Comparison of ENCODE assay signal across 27 cellular contexts in the genomic region with DNA sequence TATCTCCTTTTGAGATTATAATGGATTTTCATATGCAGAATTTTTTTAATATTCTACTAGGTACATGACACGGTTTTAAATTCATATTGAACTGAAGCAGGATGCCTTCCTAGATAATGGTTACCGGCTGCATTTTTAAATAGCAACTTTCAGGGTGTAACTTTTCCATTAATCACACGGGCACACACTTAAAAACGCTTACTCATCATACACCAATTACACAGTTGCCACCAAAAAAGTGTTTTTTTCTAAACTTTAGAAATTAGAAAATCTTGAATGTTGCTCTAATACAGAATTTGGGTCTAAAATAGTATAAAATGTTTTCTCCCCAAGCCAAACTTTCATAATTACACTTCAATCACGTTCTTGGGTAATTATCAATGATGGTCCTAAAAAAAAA.
"Had no signal": no experiment of that assay in that cellular context is flagged by ENCODE, and none has a peak within 500 bp of the region (broad histone marks: within the 10 kb centered on the region; RNA-seq: fewer than 3 reads in every experiment).

No MANE protein-coding gene starts in this region.

- ATAC-seq: effector memory CD8-positive, alpha-beta T cell; esophagus mucosa; foreskin keratinocyte; gastrocnemius medialis; heart right ventricle; left cardiac atrium; left lung; left ventricle myocardium superior; mucosa of descending colon had no signal

- H3K9me3 Mint-ChIP-seq: dendritic cell treated with granulocyte-macrophage colony-stimulating factor and Interleukin-4, amounts not matched to agents 40 ng/mL and 50 ng/mL, for 4 days; effector memory CD8-positive, alpha-beta T cell; endodermal cell; mesothelial cell of epicardium; naive B cell had no signal

- H3K4me3 ChIP-seq: colonic mucosa, esophagus squamous epithelium, gastrocnemius medialis, heart right ventricle, left lung, lower lobe of right lung, mucosa of descending colon had no signal

- H3K4me1 Mint-ChIP-seq: endodermal cell, naive B cell had no signal

- H3K36me3 ChIP-seq: colonic mucosa, esophagus squamous epithelium, gastrocnemius medialis, heart right ventricle, left lung, lower lobe of right lung had no signal

- H3K9me3 ChIP-seq: colonic mucosa, esophagus squamous epithelium, gastrocnemius medialis, heart right ventricle, left lung, lower lobe of right lung, mucosa of descending colon had no signal

- H3K36me3 Mint-ChIP-seq: mesothelial cell of epicardium, naive B cell had no signal

- H3K27ac ChIP-seq: colonic mucosa, epithelial cell of prostate, esophagus squamous epithelium, foreskin keratinocyte, gastrocnemius medialis, heart right ventricle, left lung, lower lobe of right lung had no signal

- H3K4me3 Mint-ChIP-seq: dendritic cell treated with granulocyte-macrophage colony-stimulating factor and Interleukin-4, amounts not matched to agents 40 ng/mL and 50 ng/mL, for 4 days; effector memory CD8-positive, alpha-beta T cell; endodermal cell; mesothelial cell of epicardium had no signal

- DNase-seq: colonic mucosa; cortex of kidney; effector CD8-positive, alpha-beta T cell; effector memory CD8-positive, alpha-beta T cell; endodermal cell; erythroblast; esophagus squamous epithelium; foreskin keratinocyte; gastrocnemius medialis; glutamatergic neuron; head of caudate nucleus; heart right ventricle; hippocampal formation; left cardiac atrium; left lung; left ventricle myocardium superior; lower lobe of right lung; mesenchymal stem cell; mucosa of descending colon; naive B cell had no signal

- H3K27me3 ChIP-seq: colonic mucosa, esophagus squamous epithelium, foreskin keratinocyte, gastrocnemius medialis, left lung had no signal

- H3K4me1 ChIP-seq: colonic mucosa, foreskin keratinocyte, gastrocnemius medialis, heart right ventricle, left lung, lower lobe of right lung had no signal

- FAIRE-seq: endometrium, islet of Langerhans, keratinocyte had no signal

- H3K27ac Mint-ChIP-seq: dendritic cell treated with granulocyte-macrophage colony-stimulating factor and Interleukin-4, amounts not matched to agents 40 ng/mL and 50 ng/mL, for 4 days; effector memory CD8-positive, alpha-beta T cell; endodermal cell; mesothelial cell of epicardium; naive B cell had no signal
